ENCODE assay signal across 29 cellular contexts in genomic region chr22:43272301-43272700, GRCh38.
DNase-seq lines count a peak whose midpoint lies in the region; ATAC-seq and TF ChIP-seq lines count a peak whose summit lies in the region.
"Had no signal": no experiment of that assay in that cellular context is flagged by ENCODE, and none has a peak within 500 bp of the region (broad histone marks: within the 10 kb centered on the region; RNA-seq: fewer than 3 reads in every experiment).

No MANE protein-coding gene starts in this region.

- POLR2A ChIA-PET in WTC11 (lab: Charles Lee) = interaction anchor here (0.5 to 1.4 kb wide), 2 partner anchors 74 to 91 kb away, joined by 3 read pairs; no protein-coding TSS in a partner anchor

- no peak overlapping the region for H3K4me3 Mint-ChIP-seq in WTC11
- no peak overlapping the region for H3K4me3 Mint-ChIP-seq in endodermal cell
- H3K4me3 Mint-ChIP-seq: activated T-cell treated with anti-CD3 and anti-CD28 coated beads, Interleukin-2, amount 50 U/mL, for 24 hours; CD4-positive, alpha-beta memory T cell; effector memory CD8-positive, alpha-beta T cell; GM23338; memory B cell had no signal

- no peak overlapping the region for H3K9ac ChIP-seq in endodermal cell (ENCODE audit: extremely low read depth, low read length, poor library complexity, severe bottlenecking)

- H3K4me1 ChIP-seq in left lung (peaks cover 0 to 7% of the 10 kb centered on the region in 2 donors), testis (peaks cover 14% of the 10 kb centered on the region), endodermal cell (ENCODE audit: control insufficient read depth, insufficient read depth, low read length) (no peaks in the 10 kb centered on the region)
- H3K4me1 ChIP-seq: esophagus squamous epithelium, gastrocnemius medialis had no signal

- no peak for ATAC-seq in WTC11
- peak; percentile 42 for ATAC-seq in left lung
- ATAC-seq: effector memory CD8-positive, alpha-beta T cell; gastrocnemius medialis; GM23338 had no signal

- 58 to 70% methylated on average over 11 to 12 of the region's 12 CpGs for WGBS in testis, 2 donors
- WGBS in endodermal cell (ENCODE audit: insufficient coverage in 1 of 2, insufficient read length in 1 of 2), 2 experiments = 83 to 89% methylated on average over 7 to 12 of the region's 12 CpGs

- CTCF ChIA-PET in WTC11 (lab: Charles Lee) = interaction anchor here (0.7 to 15.6 kb wide), 23 partner anchors 8 to 611 kb away, joined by 3 to 486 read pairs (median 12); partner anchors contain the start of gene SCUBE1

- H3K27me3 Mint-ChIP-seq in WTC11 (ENCODE audit: low read depth) = no peaks in the 10 kb centered on the region
- peaks cover 3% of the 10 kb centered on the region for H3K27me3 Mint-ChIP-seq in endodermal cell (ENCODE audit: insufficient read depth)
- H3K27me3 Mint-ChIP-seq: activated T-cell treated with anti-CD3 and anti-CD28 coated beads, Interleukin-2, amount 50 U/mL, for 24 hours had no signal

- H3K9me3 ChIP-seq in left lung = no peaks in the 10 kb centered on the region
- H3K9me3 ChIP-seq in testis = no peaks in the 10 kb centered on the region
- no peaks in the 10 kb centered on the region for H3K9me3 ChIP-seq in endodermal cell (ENCODE audit: control insufficient read depth, low read length)
- H3K9me3 ChIP-seq: esophagus squamous epithelium, gastrocnemius medialis, thoracic aorta had no signal

- H3K36me3 Mint-ChIP-seq in WTC11 (no peaks in the 10 kb centered on the region), endodermal cell (ENCODE audit: low read depth) (no peaks in the 10 kb centered on the region)
- H3K36me3 Mint-ChIP-seq: CD4-positive, alpha-beta memory T cell; memory B cell; naive B cell had no signal

- H3K4me1 Mint-ChIP-seq in WTC11 (peaks cover 38% of the 10 kb centered on the region), endodermal cell (peaks cover 4% of the 10 kb centered on the region)

- DNase-seq in EL = peak; percentile 42
- no peak for DNase-seq in WTC11 (ENCODE audit: low spot score)
- no peak for DNase-seq in left lung
- DNase-seq in testis = peak; percentile 31
- DNase-seq in NCI-H2171 treated with DMSO at 0.1 percent for 48 hours (lab: John Stamatoyannopoulos, UW) = no peak
- DNase-seq in endodermal cell = no peak
- DNase-seq in DMS114 treated with DMSO at 0.1 percent for 48 hours (lab: John Stamatoyannopoulos, UW; ENCODE audit: unreplicated experiment) = no peak
- no peak for DNase-seq in NOMO-1 (lab: John Stamatoyannopoulos, UW; ENCODE audit: unreplicated experiment in 2 of 2)
- DNase-seq: activated CD4-positive, alpha-beta T cell treated with anti-CD3 and anti-CD28 coated beads for 48 hours; activated naive CD4-positive, alpha-beta T cell; activated T-cell treated with anti-CD3 and anti-CD28 coated beads, Interleukin-2, amount 50 U/mL, for 24 hours; amniotic stem cell; CD4-positive, alpha-beta memory T cell; DMS 273 treated with DMSO at 0.1 percent for 48 hours; effector memory CD8-positive, alpha-beta T cell; esophagus squamous epithelium; gastrocnemius medialis; naive B cell; NCI-H2171; NCI-H526; occipital lobe; stimulated activated CD4-positive, alpha-beta T cell treated with anti-CD3 and anti-CD28 coated beads, Interleukin-4, amount 100 ng/mL, for 1 hour; stimulated activated naive CD4-positive, alpha-beta T cell; T-helper 2 cell had no signal

- TF ChIP-seq CTCF in WTC11 (IDR thresholded peaks at IDR 0.05) (no peak), left lung (IDR thresholded peaks at IDR 0.05) (no peak), testis (IDR thresholded peaks at IDR 0.05) (no peak), endodermal cell (conservative IDR thresholded peaks at IDR 0.05) (no peak)

- H3K27me3 ChIP-seq in left lung (no peaks in the 10 kb centered on the region), testis (no peaks in the 10 kb centered on the region), endodermal cell (ENCODE audit: control insufficient read depth, insufficient read depth, low read length, poor library complexity, severe bottlenecking) (no peaks in the 10 kb centered on the region)

- H3K27ac Mint-ChIP-seq in WTC11 (peak overlapping the region; percentile 82), endodermal cell (no peak overlapping the region)
- H3K27ac Mint-ChIP-seq: activated T-cell treated with anti-CD3 and anti-CD28 coated beads, Interleukin-2, amount 50 U/mL, for 24 hours; effector memory CD8-positive, alpha-beta T cell; GM23338; memory B cell; naive B cell had no signal

- H3K27ac ChIP-seq in left lung (peak overlapping the region in 1 of 2 donors; percentile 18), testis (peak overlapping the region in 1 of 2 donors; percentile 55), endodermal cell (ENCODE audit: low read depth, low read length) (no peak overlapping the region)
- H3K27ac ChIP-seq: cardiac muscle cell, coronary artery, gastrocnemius medialis, thoracic aorta had no signal

- H3K36me3 ChIP-seq in left lung (no peaks in the 10 kb centered on the region), testis (ENCODE audit: low read depth, missing control alignments) (no peaks in the 10 kb centered on the region), endodermal cell (ENCODE audit: control insufficient read depth, insufficient read depth, low read length) (no peaks in the 10 kb centered on the region)
- H3K36me3 ChIP-seq: cardiac muscle cell, esophagus squamous epithelium, gastrocnemius medialis, thoracic aorta had no signal

- H3K4me3 ChIP-seq in left lung (no peak overlapping the region), testis (no peak overlapping the region), endodermal cell (ENCODE audit: low read length) (no peak overlapping the region)
- H3K4me3 ChIP-seq: cardiac muscle cell, coronary artery, esophagus squamous epithelium, gastrocnemius medialis, GM23338, thoracic aorta had no signal

- intact Hi-C loops in left lung (cut with DNase I) (loop anchor here in 1 of 2 donors (5.0 to 10.0 kb wide), 2 partner anchors 75 to 112 kb away; no protein-coding TSS in a partner anchor), testis (cut with DNase I; ENCODE audit: low total_unique reads) (loop anchor here (10.0 kb wide), 1 partner anchor 112 kb away; no protein-coding TSS in a partner anchor)

- no peak for TF ChIP-seq POLR2A in testis (IDR thresholded peaks at IDR 0.05)

- H3K9me3 Mint-ChIP-seq in WTC11 (no peaks in the 10 kb centered on the region), endodermal cell (no peaks in the 10 kb centered on the region)
- H3K9me3 Mint-ChIP-seq: activated T-cell treated with anti-CD3 and anti-CD28 coated beads, Interleukin-2, amount 50 U/mL, for 24 hours; effector memory CD8-positive, alpha-beta T cell; GM23338; memory B cell; naive B cell had no signal

TF ChIP-seq in WTC11, 78 proteins besides CTCF, POLR2A, EP300 and RAD21:
- TF ChIP-seq ATF1 (CRISPR knock-in tag; IDR thresholded peaks at IDR 0.05) = no peak
- TF ChIP-seq ATF3 (CRISPR knock-in tag; conservative IDR thresholded peaks at IDR 0.05) = no peak
- TF ChIP-seq HMGA2 (CRISPR knock-in tag; IDR thresholded peaks at IDR 0.05) = no peak
- TF ChIP-seq JAZF1 (CRISPR knock-in tag; IDR thresholded peaks at IDR 0.05) = no peak
- TF ChIP-seq NFATC4 (CRISPR knock-in tag; IDR thresholded peaks at IDR 0.05) = no peak
- no peak for TF ChIP-seq ATF2 (CRISPR knock-in tag; IDR thresholded peaks at IDR 0.05; ENCODE audit: borderline replicate concordance, low read depth)
- no peak for TF ChIP-seq SP1 (CRISPR knock-in tag; conservative IDR thresholded peaks at IDR 0.05)
- no peak for TF ChIP-seq RELA (CRISPR knock-in tag; IDR thresholded peaks at IDR 0.05; ENCODE audit: borderline replicate concordance)
- no peak for TF ChIP-seq MXD4 (CRISPR knock-in tag; IDR thresholded peaks at IDR 0.05; ENCODE audit: borderline replicate concordance)
- TF ChIP-seq IRF2 (CRISPR knock-in tag; IDR thresholded peaks at IDR 0.05; ENCODE audit: borderline replicate concordance, low read depth) = no peak
- no peak for TF ChIP-seq ETV6 (CRISPR knock-in tag; IDR thresholded peaks at IDR 0.05)
- no peak for TF ChIP-seq RORB (CRISPR knock-in tag; IDR thresholded peaks at IDR 0.05)

Comparison
In these comparisons a context has a peak if more than half of its experiments do, and no peak if none do; other contexts are left out.
1. DNase-seq: peak in EL (single experiment) and testis (single experiment); none in WTC11 (single experiment), left lung (0 of 2), NCI-H2171 treated with DMSO at 0.1 percent for 48 hours (single experiment), endodermal cell (single experiment), DMS114 treated with DMSO at 0.1 percent for 48 hours (single experiment) and NOMO-1 (0 of 2).